8 cellular contexts compared by ENCODE assay signal in the genomic region with DNA sequence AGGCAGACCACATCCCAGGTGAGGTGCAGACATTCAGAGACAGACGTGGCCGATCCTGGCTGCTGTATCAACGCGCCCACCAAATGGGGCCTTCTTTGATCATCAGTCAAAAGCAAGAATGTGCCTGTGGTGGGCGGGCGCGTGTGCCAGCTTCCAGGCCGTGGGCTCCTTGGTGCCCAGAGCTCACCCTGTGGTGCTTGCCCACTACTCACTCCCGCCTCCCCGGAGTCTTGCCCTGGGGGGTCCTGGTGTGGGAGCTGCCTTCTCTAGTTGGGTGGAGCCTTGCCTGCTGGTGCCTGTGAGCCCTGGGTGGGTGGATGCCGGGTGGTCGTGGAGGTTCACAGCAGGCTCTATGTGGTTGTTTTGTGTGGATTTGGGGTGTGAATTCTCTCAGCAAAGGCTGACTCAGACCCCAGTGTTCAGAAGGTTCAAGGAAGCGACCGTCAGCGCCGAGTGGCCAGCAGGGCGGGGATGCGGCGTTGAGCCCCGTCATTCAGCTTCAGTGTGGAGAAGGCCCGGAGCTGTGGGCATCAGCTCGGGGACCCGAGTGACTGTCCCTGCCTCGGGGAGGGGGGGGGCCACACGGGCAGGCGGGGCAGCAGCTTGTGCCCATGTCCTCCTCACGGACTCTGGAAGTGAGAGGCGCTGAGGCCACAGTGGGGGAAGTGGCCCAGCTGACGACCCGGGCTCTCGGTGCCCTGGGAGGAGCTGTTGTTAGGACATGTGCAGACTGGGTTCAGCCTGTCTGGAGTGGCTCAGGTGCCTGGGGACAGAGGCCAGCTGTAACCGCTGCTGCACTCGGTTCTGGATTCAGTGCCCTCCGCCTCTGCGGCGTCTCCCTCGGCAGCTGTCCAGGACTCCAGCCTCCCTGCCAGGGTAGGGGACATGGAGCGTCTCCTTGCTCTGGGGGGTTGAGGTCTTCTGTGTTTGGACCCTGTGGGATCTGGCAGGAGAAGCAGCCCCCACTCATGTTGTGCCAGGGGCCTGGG.
DNase-seq lines count a peak whose midpoint lies in the region; ATAC-seq and TF ChIP-seq lines count a peak whose summit lies in the region.

No MANE protein-coding gene starts in this region.

- no peak overlapping the region for H3K18ac ChIP-seq in mesendoderm (ENCODE audit: low read length)

- peak overlapping the region; percentile 22 for H3K9ac ChIP-seq in mesendoderm (ENCODE audit: low read length)

- H3K23ac ChIP-seq in mesendoderm (ENCODE audit: low read length): peak overlapping the region; percentile 80

- peak overlapping the region; percentile 22 for H3K56ac ChIP-seq in mesendoderm (ENCODE audit: low read length)

- H3K4me1 ChIP-seq in mesendoderm (ENCODE audit: control insufficient read depth, low read depth, low read length): peaks cover 7% of the 10 kb centered on the region
- peaks cover 53 to 93% (median 67%) of the 10 kb centered on the region in 4 donors for H3K4me1 ChIP-seq in upper lobe of left lung

- H2AK5ac ChIP-seq in mesendoderm (ENCODE audit: low read length): no peak overlapping the region

- no peak overlapping the region for H3K4me2 ChIP-seq in mesendoderm (ENCODE audit: low read length)

- peaks cover 43% of the 10 kb centered on the region for H3K79me1 ChIP-seq in mesendoderm (ENCODE audit: low read length)

- no peaks in the 10 kb centered on the region for H3K27me3 ChIP-seq in mesendoderm (ENCODE audit: insufficient read depth, low read length, poor library complexity)
- no peaks in the 10 kb centered on the region for H3K27me3 ChIP-seq in upper lobe of left lung

- H2BK5ac ChIP-seq in mesendoderm (ENCODE audit: low read length): no peak overlapping the region

- peak overlapping the region; percentile 85 to 94 for H3K4me3 Mint-ChIP-seq in activated T-cell treated with anti-CD3 and anti-CD28 coated beads, Interleukin-2, amount 50 U/mL, for 72 hours
- H3K4me3 Mint-ChIP-seq in chondrocyte (ENCODE audit: unreplicated experiment): no peak overlapping the region

- no peak overlapping the region for H4K8ac ChIP-seq in mesendoderm (ENCODE audit: low read depth, low read length)

- no peak for ATAC-seq in activated T-cell treated with anti-CD3 and anti-CD28 coated beads, Interleukin-2, amount 50 U/mL, for 72 hours (replicated peaks in 1 of 2)
- ATAC-seq in upper lobe of left lung (ENCODE audit: low FRiP score in 2 of 2) (peak; percentile 38 to 56), HG03378 (IDR thresholded peaks at IDR 0.05; ENCODE audit: unreplicated experiment) (no peak)

- peaks cover 86% of the 10 kb centered on the region for H3K79me2 ChIP-seq in mesendoderm (ENCODE audit: control insufficient read depth, insufficient read depth, low read length)

- WGBS in mesendoderm (ENCODE audit: extremely low coverage, insufficient coverage, low lambda C conversion rate): no CpG with 5 or more reads among the region's 38 CpGs
- WGBS in upper lobe of left lung, 2 donors: 40 to 49% methylated on average over 2 to 38 of the region's 38 CpGs

- H3K36me3 ChIP-seq in mesendoderm (ENCODE audit: control insufficient read depth, insufficient read depth, low read length): no peaks in the 10 kb centered on the region
- peaks cover 3 to 12% (median 10%) of the 10 kb centered on the region in 4 donors for H3K36me3 ChIP-seq in upper lobe of left lung

- no peak for DNase-seq in activated T-cell treated with anti-CD3 and anti-CD28 coated beads, Interleukin-2, amount 50 U/mL, for 72 hours
- DNase-seq in activated T-cell treated with anti-CD3 and anti-CD28 coated beads for 4 hours: no peak
- DNase-seq in chondrocyte (ENCODE audit: low spot score): no peak
- DNase-seq in mesendoderm: no peak
- peak; percentile 76 to 90 for DNase-seq in upper lobe of left lung
- no peak for DNase-seq in activated CD8-positive, alpha-beta memory T cell treated with anti-CD3 and anti-CD28 coated beads for 24 hours
- DNase-seq in 8988T: no peak

- H3K27me3 Mint-ChIP-seq in activated T-cell treated with anti-CD3 and anti-CD28 coated beads, Interleukin-2, amount 50 U/mL, for 72 hours (ENCODE audit: low read depth): no peaks in the 10 kb centered on the region
- no peaks in the 10 kb centered on the region for H3K27me3 Mint-ChIP-seq in chondrocyte (ENCODE audit: low read depth)

- no peaks in the 10 kb centered on the region for H3K9me3 ChIP-seq in upper lobe of left lung

- peaks cover 64% of the 10 kb centered on the region for H3K4me1 Mint-ChIP-seq in activated T-cell treated with anti-CD3 and anti-CD28 coated beads, Interleukin-2, amount 50 U/mL, for 72 hours (ENCODE audit: low read depth)
- H3K4me1 Mint-ChIP-seq in chondrocyte (ENCODE audit: low read depth): peaks cover 46% of the 10 kb centered on the region

- no peak overlapping the region for H2BK120ac ChIP-seq in mesendoderm (ENCODE audit: low read depth, low read length)

- TF ChIP-seq CTCF in chondrocyte (IDR thresholded peaks at IDR 0.05) (no peak), upper lobe of left lung (IDR thresholded peaks at IDR 0.05) (no peak)

- H3K4ac ChIP-seq in mesendoderm (ENCODE audit: low read depth, low read length): no peak overlapping the region

- H3K36me3 Mint-ChIP-seq in activated T-cell treated with anti-CD3 and anti-CD28 coated beads, Interleukin-2, amount 50 U/mL, for 72 hours (ENCODE audit: insufficient read depth in 2 of 2): peaks cover 0 to 3% of the 10 kb centered on the region in 2 donors
- peaks cover 3% of the 10 kb centered on the region for H3K36me3 Mint-ChIP-seq in chondrocyte (ENCODE audit: low read depth)

- H3K4me3 ChIP-seq in mesendoderm (ENCODE audit: low read length): no peak overlapping the region
- peak overlapping the region in 1 of 4 donors; percentile 40 for H3K4me3 ChIP-seq in upper lobe of left lung

- no peaks in the 10 kb centered on the region for H3K9me3 Mint-ChIP-seq in activated T-cell treated with anti-CD3 and anti-CD28 coated beads, Interleukin-2, amount 50 U/mL, for 72 hours
- no peaks in the 10 kb centered on the region for H3K9me3 Mint-ChIP-seq in chondrocyte (ENCODE audit: low read depth)

- no peak overlapping the region for H2BK15ac ChIP-seq in mesendoderm (replicated peaks; ENCODE audit: low read depth)

- H3K27ac Mint-ChIP-seq in activated T-cell treated with anti-CD3 and anti-CD28 coated beads, Interleukin-2, amount 50 U/mL, for 72 hours: peak overlapping the region; percentile 60
- peak overlapping the region; percentile 63 for H3K27ac Mint-ChIP-seq in chondrocyte (ENCODE audit: unreplicated experiment)

- peak in 1 of 4 donors; percentile 5 for TF ChIP-seq EP300 in upper lobe of left lung (IDR thresholded peaks at IDR 0.05)

- TF ChIP-seq POLR2A in upper lobe of left lung (IDR thresholded peaks at IDR 0.05): no peak

- H3K27ac ChIP-seq in mesendoderm (ENCODE audit: low read depth, low read length): no peak overlapping the region
- H3K27ac ChIP-seq in upper lobe of left lung: peak overlapping the region; percentile 88 to 95 (median 92)

- no peak overlapping the region for H4K5ac ChIP-seq in mesendoderm (ENCODE audit: low read length)

Comparison
In these comparisons a context has a peak if more than half of its experiments do, and no peak if none do; other contexts are left out.
1. ATAC-seq: peak in upper lobe of left lung (2 of 2); none in activated T-cell treated with anti-CD3 and anti-CD28 coated beads, Interleukin-2, amount 50 U/mL, for 72 hours (0 of 2) and HG03378 (single experiment).
2. DNase-seq: peak in upper lobe of left lung (2 of 2); none in activated T-cell treated with anti-CD3 and anti-CD28 coated beads, Interleukin-2, amount 50 U/mL, for 72 hours (0 of 2), activated T-cell treated with anti-CD3 and anti-CD28 coated beads for 4 hours (single experiment), chondrocyte (single experiment), mesendoderm (single experiment), activated CD8-positive, alpha-beta memory T cell treated with anti-CD3 and anti-CD28 coated beads for 24 hours (single experiment) and 8988T (single experiment).